In genomic region chr15:43177147-43177546, GRCh38 we compare ENCODE assay signal across 1 cellular context. TPM values are rescaled to one million over a fixed set of nuclear protein-coding genes. Genes with fewer than 3 reads are reported as not detected.
"Had no signal": no experiment of that assay in that cellular context is flagged by ENCODE, and none has a peak within 500 bp of the region (broad histone marks: within the 10 kb centered on the region; RNA-seq: fewer than 3 reads in every experiment).

No MANE protein-coding gene starts in this region.

RNA-seq across cellular contexts. Expression of gene EPB42, which starts 43.7 kb away (rescaled TPM):
- total RNA-seq: G401 had no signal
